In the genomic region with DNA sequence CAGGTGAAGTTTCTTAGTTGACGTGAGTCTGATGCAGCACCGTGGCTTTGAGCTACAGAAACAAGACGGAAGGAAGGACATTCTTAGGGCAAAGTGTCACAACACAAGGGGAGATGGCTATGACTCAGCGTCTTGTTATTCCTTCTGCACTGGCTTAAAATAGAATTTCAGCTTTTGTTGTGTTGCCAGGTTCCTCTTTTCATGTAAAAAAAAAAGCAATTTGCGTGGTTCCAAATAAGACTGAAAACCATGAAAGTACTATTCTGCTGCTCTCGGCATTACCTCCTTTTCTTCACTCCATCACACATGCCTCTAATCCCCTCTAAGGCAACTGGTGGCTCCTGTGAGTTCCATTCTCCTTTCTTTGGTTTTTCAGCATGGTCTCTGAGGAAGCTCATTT, we compare ENCODE assay signal across 9 cellular contexts.
DNase-seq lines count a peak whose midpoint lies in the region; ATAC-seq and TF ChIP-seq lines count a peak whose summit lies in the region.
"Had no signal": no experiment of that assay in that cellular context is flagged by ENCODE, and none has a peak within 500 bp of the region (broad histone marks: within the 10 kb centered on the region; RNA-seq: fewer than 3 reads in every experiment).

No MANE protein-coding gene starts in this region.

- H3K9ac ChIP-seq in H9 (ENCODE audit: extremely low read depth, insufficient read length, low read length) = no peak overlapping the region

- H4K8ac ChIP-seq in H9 (replicated peaks; ENCODE audit: insufficient read length, low read depth, low read length) = no peak overlapping the region

- H3K9me3 Mint-ChIP-seq in H9 = peaks cover 0 to 2% of the 10 kb centered on the region in 2 experiments; a peak in 1 of 5 replicates
- no peaks in the 10 kb centered on the region for H3K9me3 Mint-ChIP-seq in stimulated activated memory B cell treated with anti-CD40 and anti-IgM and Interleukin-4, amounts not matched to agents 10 μg/mL and 1 μg/mL and 100 μg/mL, for 72 hours
- H3K9me3 Mint-ChIP-seq: central memory CD8-positive, alpha-beta T cell had no signal

- no peak overlapping the region for H2AK5ac ChIP-seq in H9 (ENCODE audit: insufficient read length, low read length)

- H3K14ac ChIP-seq in H9 (ENCODE audit: insufficient read depth, low read length) = no peak overlapping the region

- no peak overlapping the region for H3K4ac ChIP-seq in H9 (ENCODE audit: low read depth, low read length)

- peak overlapping the region; percentile 5 for H3K4me2 ChIP-seq in H9 (ENCODE audit: insufficient read depth, insufficient read length, low read length)

- no CpG with 5 or more reads among the region's 6 CpGs for WGBS in H9 (ENCODE audit: extremely low coverage, insufficient read length, low lambda C conversion rate)

- peak overlapping the region; percentile 90 for H3K27ac ChIP-seq in H9 (ENCODE audit: insufficient read length, low read depth, low read length)

- H2BK5ac ChIP-seq in H9 (ENCODE audit: insufficient read length, low read length) = no peak overlapping the region

- H3K27ac Mint-ChIP-seq in H9 = peak overlapping the region in 2 of 3 experiments; percentile 24 to 46; a peak in 3 of 7 replicates
- no peak overlapping the region for H3K27ac Mint-ChIP-seq in stimulated activated memory B cell treated with anti-CD40 and anti-IgM and Interleukin-4, amounts not matched to agents 10 μg/mL and 1 μg/mL and 100 μg/mL, for 72 hours

- no peaks in the 10 kb centered on the region for H3K79me1 ChIP-seq in H9 (ENCODE audit: insufficient read depth, low read depth, low read length, poor library complexity, severe bottlenecking)

- H3K23ac ChIP-seq in H9 (ENCODE audit: insufficient read length, low read depth, low read length) = no peak overlapping the region

- H3K4me3 Mint-ChIP-seq in H9 = no peak overlapping the region
- no peak overlapping the region for H3K4me3 Mint-ChIP-seq in stimulated activated memory B cell treated with anti-CD40 and anti-IgM and Interleukin-4, amounts not matched to agents 10 μg/mL and 1 μg/mL and 100 μg/mL, for 72 hours
- H3K4me3 Mint-ChIP-seq: central memory CD8-positive, alpha-beta T cell had no signal

- no peak overlapping the region for H2BK15ac ChIP-seq in H9 (ENCODE audit: low read depth, low read length)

- no peaks in the 10 kb centered on the region for H4K20me1 ChIP-seq in H9 (ENCODE audit: control insufficient read depth, insufficient read depth, insufficient read length)

- no peak overlapping the region for H3K18ac ChIP-seq in H9 (ENCODE audit: insufficient read length, low read depth, low read length)

- peaks cover 13% of the 10 kb centered on the region; the same call in 1 of the 2 replicates for H3K4me1 ChIP-seq in H9 (ENCODE audit: insufficient read depth, low read length)

- H3K56ac ChIP-seq in H9 (ENCODE audit: insufficient read length, low read depth, low read length) = no peak overlapping the region

- H3K79me2 ChIP-seq in H9 (ENCODE audit: insufficient read depth, low read length) = no peaks in the 10 kb centered on the region

- H4K91ac ChIP-seq in H9 (ENCODE audit: insufficient read length, low read depth, low read length) = no peak overlapping the region

- H3K4me1 Mint-ChIP-seq in H9 = peaks cover 25 to 52% of the 10 kb centered on the region in 2 experiments
- peaks cover 8% of the 10 kb centered on the region for H3K4me1 Mint-ChIP-seq in stimulated activated memory B cell treated with anti-CD40 and anti-IgM and Interleukin-4, amounts not matched to agents 10 μg/mL and 1 μg/mL and 100 μg/mL, for 72 hours
- H3K4me1 Mint-ChIP-seq: central memory CD8-positive, alpha-beta T cell had no signal

- H3K27me3 Mint-ChIP-seq in H9 (ENCODE audit: low read depth) = no peaks in the 10 kb centered on the region
- H3K27me3 Mint-ChIP-seq in stimulated activated memory B cell treated with anti-CD40 and anti-IgM and Interleukin-4, amounts not matched to agents 10 μg/mL and 1 μg/mL and 100 μg/mL, for 72 hours = peaks cover 21% of the 10 kb centered on the region

- H2AFZ ChIP-seq in H9 (ENCODE audit: low read length) = no peak overlapping the region

- ATAC-seq in stimulated activated memory B cell treated with anti-CD40 and anti-IgM and Interleukin-4, amounts not matched to agents 10 μg/mL and 1 μg/mL and 100 μg/mL, for 72 hours = peak; percentile 81
- ATAC-seq in HG03565 (IDR thresholded peaks at IDR 0.05; ENCODE audit: unreplicated experiment) = no peak
- no peak for ATAC-seq in GM21717 (IDR thresholded peaks at IDR 0.05; ENCODE audit: unreplicated experiment)

- no peaks in the 10 kb centered on the region for H3K27me3 ChIP-seq in H9 (ENCODE audit: insufficient read depth, low read length)

- H2BK120ac ChIP-seq in H9 (ENCODE audit: low read depth, low read length, poor library complexity, severe bottlenecking) = no peak overlapping the region

- no peak overlapping the region for H3T11ph ChIP-seq in H9 (ENCODE audit: low read length)

- no peaks in the 10 kb centered on the region for H3K9me3 ChIP-seq in H9 (ENCODE audit: control insufficient read depth, low read depth, low read length)

- no peak for TF ChIP-seq CTCF in H9 (conservative IDR thresholded peaks at IDR 0.05)

- H4K5ac ChIP-seq in H9 (ENCODE audit: insufficient read length, low read depth, low read length) = no peak overlapping the region

- DNase-seq in H9 = no peak
- DNase-seq in SKM-1 (lab: John Stamatoyannopoulos, UW; ENCODE audit: unreplicated experiment) = peak; percentile 94
- DNase-seq in glomerular endothelial cell (ENCODE audit: extremely low read depth, low read depth, low spot score) = peak; percentile 89
- DNase-seq in activated gamma-delta T cell treated with Interleukin-2 at 50 U/mL for 16 hours = no peak
- no peak for DNase-seq in NCI-H1048 (lab: John Stamatoyannopoulos, UW)

- no peak overlapping the region for H2BK12ac ChIP-seq in H9 (ENCODE audit: insufficient read length, low read depth, low read length)

- no peak overlapping the region for H2BK20ac ChIP-seq in H9 (ENCODE audit: low read depth, low read length, poor library complexity, severe bottlenecking)

- H3K23me2 ChIP-seq in H9 (ENCODE audit: insufficient read length, low read depth, low read length, poor library complexity, severe bottlenecking) = no peaks in the 10 kb centered on the region

- H3K36me3 Mint-ChIP-seq in H9 (ENCODE audit: insufficient read depth in 1 of 3, low read depth in 3 of 3) = peaks cover 3 to 6% (median 6%) of the 10 kb centered on the region in 3 experiments; a peak in 6 of 7 replicates
- H3K36me3 Mint-ChIP-seq in stimulated activated memory B cell treated with anti-CD40 and anti-IgM and Interleukin-4, amounts not matched to agents 10 μg/mL and 1 μg/mL and 100 μg/mL, for 72 hours = no peaks in the 10 kb centered on the region

Comparison
In these comparisons a context has a peak if more than half of its experiments do, and no peak if none do; other contexts are left out.
1. DNase-seq: peak in SKM-1 (single experiment) and glomerular endothelial cell (single experiment); none in H9 (single experiment), activated gamma-delta T cell treated with Interleukin-2 at 50 U/mL for 16 hours (single experiment) and NCI-H1048 (single experiment).